In the genomic region with DNA sequence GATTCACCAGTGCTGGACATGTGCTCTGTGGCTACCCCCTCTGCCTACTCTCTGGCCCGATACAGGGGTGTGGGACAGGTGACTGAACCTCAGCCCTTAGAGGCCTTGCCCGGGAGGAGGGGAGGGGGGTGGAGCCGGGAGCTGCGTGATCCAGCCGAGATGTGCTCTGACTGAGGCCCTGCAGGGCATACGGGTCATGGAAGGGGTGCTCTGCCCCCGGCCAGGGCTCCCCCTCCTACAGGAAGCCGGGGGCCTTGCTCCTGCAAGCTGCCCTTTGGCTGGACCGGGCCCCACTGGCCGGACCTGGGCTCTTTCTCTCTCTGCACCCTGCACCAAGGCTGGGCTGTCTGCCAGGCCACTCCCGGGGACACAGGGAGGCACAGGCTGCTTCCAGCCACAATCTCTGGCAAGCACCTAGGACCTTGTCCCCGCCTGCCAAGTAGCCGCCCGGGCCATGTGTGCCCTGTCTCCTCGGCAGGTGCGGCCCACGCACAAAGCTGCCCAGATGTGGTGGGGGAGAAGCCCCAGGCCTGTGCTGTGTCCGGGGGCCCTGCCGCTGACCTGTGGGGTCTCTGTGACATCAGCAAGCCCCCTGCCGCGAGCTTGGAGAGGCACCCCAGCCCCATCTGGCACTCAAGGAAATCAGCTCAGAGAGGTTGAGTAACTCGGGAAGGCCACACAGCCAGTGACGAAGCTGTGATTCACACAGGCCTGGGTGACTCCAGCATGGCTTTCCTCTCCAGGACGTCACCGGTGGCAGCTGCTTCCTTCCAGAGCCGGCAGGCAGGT, we compare ENCODE assay signal across 9 cellular contexts. TPM values are rescaled to one million over a fixed set of nuclear protein-coding genes. Genes with fewer than 3 reads are reported as not detected.
A peak's percentile ranks its signal among the peaks of the same experiment; 100 is the strongest.
DNase-seq lines count a peak whose midpoint lies in the region; ATAC-seq and TF ChIP-seq lines count a peak whose summit lies in the region.
"Had no signal": no experiment of that assay in that cellular context is flagged by ENCODE, and none has a peak within 500 bp of the region (broad histone marks: within the 10 kb centered on the region; RNA-seq: fewer than 3 reads in every experiment).

No MANE protein-coding gene starts in this region.

- H3K27me3 ChIP-seq in SJSA1 (replicated peaks) (no peaks in the 10 kb centered on the region), left ventricle myocardium inferior (ENCODE audit: low read depth) (peaks cover 23% of the 10 kb centered on the region), thyroid gland (no peaks in the 10 kb centered on the region)
- H3K27me3 ChIP-seq: cardiac muscle cell had no signal

- H3K4me3 Mint-ChIP-seq in activated naive CD8-positive, alpha-beta T cell treated with anti-CD3 and anti-CD28 coated beads, Interleukin-2, amount 50 U/mL, for 24 hours = no peak overlapping the region
- no peak overlapping the region for H3K4me3 Mint-ChIP-seq in activated naive CD8-positive, alpha-beta T cell treated with anti-CD3 and anti-CD28 coated beads for 36 hours

- no peaks in the 10 kb centered on the region for H3K36me3 Mint-ChIP-seq in activated naive CD8-positive, alpha-beta T cell treated with anti-CD3 and anti-CD28 coated beads, Interleukin-2, amount 50 U/mL, for 24 hours (ENCODE audit: low read depth)
- H3K36me3 Mint-ChIP-seq in activated naive CD8-positive, alpha-beta T cell treated with anti-CD3 and anti-CD28 coated beads for 36 hours = no peaks in the 10 kb centered on the region

- H3K27ac ChIP-seq in SJSA1 (peak overlapping the region; percentile 96), left ventricle myocardium inferior (replicated peaks) (peak overlapping the region; percentile 68), thyroid gland (no peak overlapping the region)
- H3K27ac ChIP-seq: cardiac muscle cell had no signal

- 0 to 35% methylated on average over 1 to 11 of the region's 26 CpGs for WGBS in thyroid gland, 2 donors

- H3K4me1 ChIP-seq in SJSA1 (replicated peaks) = peaks cover 25% of the 10 kb centered on the region
- peaks cover 11% of the 10 kb centered on the region for H3K4me1 ChIP-seq in left ventricle myocardium inferior
- H3K4me1 ChIP-seq in thyroid gland = peaks cover 6 to 11% of the 10 kb centered on the region in 2 donors

- intact Hi-C loops in left ventricle myocardium inferior (cut with micrococcal nuclease) (no loop called here), thyroid gland (cut with DNase I) (no loop called here)

- no peak for DNase-seq in activated naive CD8-positive, alpha-beta T cell treated with anti-CD3 and anti-CD28 coated beads, Interleukin-2, amount 50 U/mL, for 24 hours
- DNase-seq in activated naive CD8-positive, alpha-beta T cell treated with anti-CD3 and anti-CD28 coated beads for 36 hours = no peak
- DNase-seq in SJSA1 (ENCODE audit: low read depth in 1 of 2, low spot score in 2 of 2) (peak in 1 of 2 experiments; percentile 80), left ventricle myocardium inferior (peak; percentile 85), thyroid gland (peak; percentile 92 to 95), LoVo (ENCODE audit: low spot score) (no peak), omental fat pad (ENCODE audit: low spot score) (no peak)

- no peaks in the 10 kb centered on the region for H3K9me3 Mint-ChIP-seq in activated naive CD8-positive, alpha-beta T cell treated with anti-CD3 and anti-CD28 coated beads, Interleukin-2, amount 50 U/mL, for 24 hours
- H3K9me3 Mint-ChIP-seq in activated naive CD8-positive, alpha-beta T cell treated with anti-CD3 and anti-CD28 coated beads for 36 hours = no peaks in the 10 kb centered on the region

- H3K27me3 Mint-ChIP-seq in activated naive CD8-positive, alpha-beta T cell treated with anti-CD3 and anti-CD28 coated beads, Interleukin-2, amount 50 U/mL, for 24 hours = no peaks in the 10 kb centered on the region
- H3K27me3 Mint-ChIP-seq in activated naive CD8-positive, alpha-beta T cell treated with anti-CD3 and anti-CD28 coated beads for 36 hours = no peaks in the 10 kb centered on the region

- no peak for TF ChIP-seq CTCF in left ventricle myocardium inferior (IDR thresholded peaks at IDR 0.05; ENCODE audit: borderline replicate concordance)
- TF ChIP-seq CTCF in thyroid gland (IDR thresholded peaks at IDR 0.05) = no peak
- no peak for TF ChIP-seq CTCF in omental fat pad (IDR thresholded peaks at IDR 0.05)

- H3K27ac Mint-ChIP-seq in activated naive CD8-positive, alpha-beta T cell treated with anti-CD3 and anti-CD28 coated beads, Interleukin-2, amount 50 U/mL, for 24 hours = no peak overlapping the region
- no peak overlapping the region for H3K27ac Mint-ChIP-seq in activated naive CD8-positive, alpha-beta T cell treated with anti-CD3 and anti-CD28 coated beads for 36 hours

- peak; percentile 16 for ATAC-seq in activated naive CD8-positive, alpha-beta T cell treated with anti-CD3 and anti-CD28 coated beads, Interleukin-2, amount 50 U/mL, for 24 hours
- ATAC-seq in HG02763 (IDR thresholded peaks at IDR 0.05; ENCODE audit: unreplicated experiment) (no peak), omental fat pad (ENCODE audit: low FRiP score) (no peak)

- no peak overlapping the region for H3K4me3 ChIP-seq in SJSA1
- H3K4me3 ChIP-seq in left ventricle myocardium inferior = no peak overlapping the region
- no peak overlapping the region for H3K4me3 ChIP-seq in thyroid gland (replicated peaks in 1 of 3)
- H3K4me3 ChIP-seq: cardiac muscle cell had no signal

- TF ChIP-seq POLR2A in thyroid gland (IDR thresholded peaks at IDR 0.05) = no peak

- H3K9me3 ChIP-seq in SJSA1 (replicated peaks) = peaks cover 29% of the 10 kb centered on the region
- H3K9me3 ChIP-seq in left ventricle myocardium inferior (replicated peaks) = no peaks in the 10 kb centered on the region
- H3K9me3 ChIP-seq in thyroid gland = no peaks in the 10 kb centered on the region

- H3K36me3 ChIP-seq in SJSA1 (0 out of 2 replicates have a peak, but pooled peaks cover 2% of the 10 kb centered on the region), left ventricle myocardium inferior (no peaks in the 10 kb centered on the region), thyroid gland (no peaks in the 10 kb centered on the region)
- H3K36me3 ChIP-seq: cardiac muscle cell had no signal

- no peaks in the 10 kb centered on the region for H3K4me1 Mint-ChIP-seq in activated naive CD8-positive, alpha-beta T cell treated with anti-CD3 and anti-CD28 coated beads, Interleukin-2, amount 50 U/mL, for 24 hours
- no peaks in the 10 kb centered on the region for H3K4me1 Mint-ChIP-seq in activated naive CD8-positive, alpha-beta T cell treated with anti-CD3 and anti-CD28 coated beads for 36 hours

RNA-seq across cellular contexts. Expression of a gene that starts 1.5 kb away (rescaled TPM):
- total RNA-seq in activated naive CD8-positive, alpha-beta T cell treated with anti-CD3 and anti-CD28 coated beads for 36 hours = 1 to 10 TPM; 4.9 to 6.9 TPM
- 0.53 and 1.5 TPM in 2 replicates for total RNA-seq in SJSA1 (2014; rRNA removed; shearing (Covaris generic))
- total RNA-seq in left ventricle myocardium inferior (3.5 TPM), thyroid gland (1 to 10 TPM in 3 of 4 donors, under 1 TPM in 1; 0.73 to 3.2 (median 1.6) TPM), omental fat pad (1 to 10 TPM in 3 of 4 donors, under 1 TPM in 1; 0.96 to 4.9 (median 2.7) TPM)

RNA-seq across cellular contexts. Expression of a gene that starts 8.1 kb away (rescaled TPM):
- total RNA-seq in activated naive CD8-positive, alpha-beta T cell treated with anti-CD3 and anti-CD28 coated beads for 36 hours = 10 to 100 TPM; 69.9 to 70.6 TPM
- total RNA-seq in SJSA1 (2014; rRNA removed; shearing (Covaris generic)) = 92.1 and 96.6 TPM in 2 replicates
- total RNA-seq in left ventricle myocardium inferior (36.9 TPM), thyroid gland (10 to 100 TPM; 33.0 to 58.4 (median 36.2) TPM), omental fat pad (10 to 100 TPM; 30.4 to 50.3 (median 42.9) TPM)

RNA-seq across cellular contexts. Expression of a gene that starts 26.0 kb away (rescaled TPM):
- 10 to 100 TPM; 26.6 to 28.4 TPM for total RNA-seq in activated naive CD8-positive, alpha-beta T cell treated with anti-CD3 and anti-CD28 coated beads for 36 hours
- 41.1 and 44.8 TPM in 2 replicates for total RNA-seq in SJSA1 (2014; rRNA removed; shearing (Covaris generic))
- total RNA-seq in left ventricle myocardium inferior = 49.7 TPM
- total RNA-seq in thyroid gland = 10 to 100 TPM; 31.6 to 51.2 (median 42.1) TPM
- total RNA-seq in omental fat pad = 10 to 100 TPM; 19.2 to 41.8 (median 38.1) TPM

RNA-seq across cellular contexts. Expression of a gene that starts 26.7 kb away (rescaled TPM):
- 10 to 100 TPM; 29.6 to 30.0 TPM for total RNA-seq in activated naive CD8-positive, alpha-beta T cell treated with anti-CD3 and anti-CD28 coated beads for 36 hours
- 27.3 and 35.1 TPM in 2 replicates for total RNA-seq in SJSA1 (2014; rRNA removed; shearing (Covaris generic))
- total RNA-seq in left ventricle myocardium inferior (10.4 TPM), thyroid gland (10 to 100 TPM; 24.0 to 41.4 (median 28.0) TPM), omental fat pad (10 to 100 TPM; 15.7 to 26.0 (median 17.5) TPM)

RNA-seq across cellular contexts. Expression of a gene that starts 35.2 kb away (rescaled TPM):
- total RNA-seq in activated naive CD8-positive, alpha-beta T cell treated with anti-CD3 and anti-CD28 coated beads for 36 hours = 1 to 10 TPM; 2.4 to 3.8 TPM
- 0.25 and 1.8 TPM in 2 replicates for total RNA-seq in SJSA1 (2014; rRNA removed; shearing (Covaris generic))
- total RNA-seq in left ventricle myocardium inferior = 0.55 TPM
- total RNA-seq in thyroid gland = under 1 TPM in 1 of 4 donors, not detected in 3; 0.83 TPM
- 1 to 10 TPM in 3 of 4 donors, not detected in 1; 1.0 to 5.2 (median 1.8) TPM for total RNA-seq in omental fat pad

Comparison
In these comparisons a context has a peak if more than half of its experiments do, and no peak if none do; other contexts are left out.
1. DNase-seq: peak in left ventricle myocardium inferior (single experiment) and thyroid gland (2 of 2); none in activated naive CD8-positive, alpha-beta T cell treated with anti-CD3 and anti-CD28 coated beads, Interleukin-2, amount 50 U/mL, for 24 hours (single experiment), activated naive CD8-positive, alpha-beta T cell treated with anti-CD3 and anti-CD28 coated beads for 36 hours (single experiment), LoVo (single experiment) and omental fat pad (single experiment).
2. H3K27ac ChIP-seq: peak in SJSA1 (single experiment) and left ventricle myocardium inferior (single experiment); none in thyroid gland (0 of 3).